Comparison of ENCODE assay signal across 10 cellular contexts in genomic region chr1:183218039-183218618, GRCh38. TPM values are rescaled to one million over a fixed set of nuclear protein-coding genes. Genes with fewer than 3 reads are reported as not detected.
A peak's percentile ranks its signal among the peaks of the same experiment; 100 is the strongest.
DNase-seq lines count a peak whose midpoint lies in the region; ATAC-seq and TF ChIP-seq lines count a peak whose summit lies in the region.
"Had no signal": no experiment of that assay in that cellular context is flagged by ENCODE, and none has a peak within 500 bp of the region (broad histone marks: within the 10 kb centered on the region; RNA-seq: fewer than 3 reads in every experiment).

No MANE protein-coding gene starts in this region.

- peaks cover 42 to 44% of the 10 kb centered on the region in 2 donors for H3K4me1 ChIP-seq in thyroid gland

- no peak for TF ChIP-seq CTCF in RWPE1 (conservative IDR thresholded peaks at IDR 0.05; ENCODE audit: low read depth)
- no peak for TF ChIP-seq CTCF in thyroid gland (IDR thresholded peaks at IDR 0.05)

- intact Hi-C loops in thyroid gland (cut with DNase I): no loop called here

- H3K27ac ChIP-seq in RWPE1: peak overlapping the region; percentile 62
- peak overlapping the region; percentile 68 to 90 (median 72) for H3K27ac ChIP-seq in thyroid gland
- H3K27ac ChIP-seq: neutrophil had no signal

- no peaks in the 10 kb centered on the region for H3K9me3 ChIP-seq in thyroid gland
- H3K9me3 ChIP-seq: neutrophil had no signal

- H3K4me3 ChIP-seq in thyroid gland (replicated peaks in 1 of 3): no peak overlapping the region

- ATAC-seq in HG02973 (IDR thresholded peaks at IDR 0.05; ENCODE audit: unreplicated experiment): no peak
- no peak for ATAC-seq in GM18909 (IDR thresholded peaks at IDR 0.05; ENCODE audit: poor library complexity, unreplicated experiment)

- peak; percentile 79 for DNase-seq in NCI-H1105 treated with DMSO at 0.1 percent for 48 hours (lab: John Stamatoyannopoulos, UW)
- no peak for DNase-seq in RWPE1 (ENCODE audit: low spot score)
- DNase-seq in islet precursor cell: peak; percentile 29
- DNase-seq in thyroid gland: peak; percentile 53 to 81
- no peak for DNase-seq in stimulated activated CD8-positive, alpha-beta memory T cell treated with anti-CD3 and anti-CD28 coated beads, Interleukin-4, amount 100 ng/mL, for 48 hours
- DNase-seq: activated CD4-positive, alpha-beta T cell treated with anti-CD3 and anti-CD28 coated beads, Interleukin-2, amount 50 U/mL, for 1 hour had no signal

- no peaks in the 10 kb centered on the region for H3K36me3 ChIP-seq in thyroid gland
- H3K36me3 ChIP-seq: neutrophil had no signal

- 34 to 36% methylated on average over 14 of the region's 14 CpGs for WGBS in thyroid gland, 2 donors

- H3K27me3 ChIP-seq in thyroid gland: no peaks in the 10 kb centered on the region

- POLR2A ChIA-PET in RWPE1 (lab: Yijun Ruan, JAX; ENCODE audit: low non-redundant PET): no interaction called here

- CTCF ChIA-PET in RWPE1 (lab: Yijun Ruan, JAX): no interaction called here

- TF ChIP-seq POLR2A in thyroid gland (IDR thresholded peaks at IDR 0.05): no peak

RNA-seq across cellular contexts. Expression of gene LAMC2, which starts 32.1 kb away (rescaled TPM):
- 10 to 100 TPM; 24.3 to 53.4 (median 27.9) TPM for total RNA-seq in thyroid gland
- total RNA-seq: activated naive CD4-positive, alpha-beta T cell treated with anti-CD3 and anti-CD28 coated beads, Interleukin-2, amount 50 U/mL, for 72 hours had no signal

Comparison
In these comparisons a context has a peak if more than half of its experiments do, and no peak if none do; other contexts are left out.
1. DNase-seq: peak in NCI-H1105 treated with DMSO at 0.1 percent for 48 hours (single experiment), islet precursor cell (single experiment) and thyroid gland (2 of 2); none in RWPE1 (single experiment) and stimulated activated CD8-positive, alpha-beta memory T cell treated with anti-CD3 and anti-CD28 coated beads, Interleukin-4, amount 100 ng/mL, for 48 hours (single experiment).